ENCODE assay signal across 4 cellular contexts in genomic region chr12:9685366-9685765, GRCh38. TPM values are rescaled to one million over a fixed set of nuclear protein-coding genes. Genes with fewer than 3 reads are reported as not detected.
"Had no signal": no experiment of that assay in that cellular context is flagged by ENCODE, and none has a peak within 500 bp of the region (broad histone marks: within the 10 kb centered on the region; RNA-seq: fewer than 3 reads in every experiment).

No MANE protein-coding gene starts in this region.

RNA-seq across cellular contexts. Expression of gene CLECL1, which starts 47.5 kb away (rescaled TPM):
- total RNA-seq: epithelial cell of proximal tubule, hepatocyte, mesenteric fat pad, right atrium auricular region had no signal
- polyA plus RNA-seq: hepatocyte had no signal
